ENCODE assay signal across 20 cellular contexts in the genomic region with DNA sequence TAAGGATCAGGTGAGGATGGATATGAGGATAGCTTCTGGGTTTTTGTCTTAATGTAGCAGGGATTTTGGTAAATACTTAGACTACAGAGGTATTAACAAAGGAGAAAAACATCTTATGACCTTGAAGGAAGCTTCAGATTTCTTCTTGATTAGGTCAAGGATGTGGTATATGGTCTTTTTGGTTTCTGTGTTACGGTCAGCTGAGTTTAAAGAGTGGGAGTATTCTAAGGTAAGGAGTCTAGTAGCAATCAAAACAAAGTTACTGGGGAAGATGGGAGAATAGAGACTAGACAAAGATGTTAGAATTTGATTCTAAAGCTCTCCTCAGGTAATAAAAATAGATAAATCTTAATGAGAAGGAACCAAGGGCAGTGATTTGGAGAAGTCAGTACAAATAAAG. TPM values are rescaled to one million over a fixed set of nuclear protein-coding genes. Genes with fewer than 3 reads are reported as not detected.
A peak's percentile ranks its signal among the peaks of the same experiment; 100 is the strongest.
DNase-seq lines count a peak whose midpoint lies in the region; ATAC-seq lines count a peak whose summit lies in the region.
"Had no signal": no experiment of that assay in that cellular context is flagged by ENCODE, and none has a peak within 500 bp of the region (broad histone marks: within the 10 kb centered on the region; RNA-seq: fewer than 3 reads in every experiment).

No MANE protein-coding gene starts in this region.

- no peaks in the 10 kb centered on the region for H3K27me3 Mint-ChIP-seq in stimulated activated naive CD8-positive, alpha-beta T cell treated with anti-CD3 and anti-CD28 coated beads, Interleukin-15, amount 100 ng/mL, for 72 hours
- H3K27me3 Mint-ChIP-seq in T-cell (no peaks in the 10 kb centered on the region), memory B cell (no peaks in the 10 kb centered on the region)

- H3K27ac Mint-ChIP-seq in stimulated activated naive CD8-positive, alpha-beta T cell treated with anti-CD3 and anti-CD28 coated beads, Interleukin-15, amount 100 ng/mL, for 72 hours = peak overlapping the region in 1 of 2 donors; percentile 27
- H3K27ac Mint-ChIP-seq in T-cell (peak overlapping the region; percentile 7 to 11), memory B cell (peak overlapping the region; percentile 1)
- H3K27ac Mint-ChIP-seq: activated naive CD4-positive, alpha-beta T cell treated with anti-CD3 and anti-CD28 coated beads, Interleukin-2, amount 50 U/mL, for 72 hours had no signal

- CTCF ChIA-PET in T-cell (lab: Charles Lee) = interaction anchor here in 1 of 2 donors (1.0 to 1.5 kb wide), 2 partner anchors 15 to 18 kb away, joined by 3 to 7 read pairs; no protein-coding TSS in a partner anchor

- H3K36me3 Mint-ChIP-seq in T-cell (peaks cover 16% of the 10 kb centered on the region), memory B cell (peaks cover 9% of the 10 kb centered on the region)
- H3K36me3 Mint-ChIP-seq: activated naive CD4-positive, alpha-beta T cell treated with anti-CD3 and anti-CD28 coated beads, Interleukin-2, amount 50 U/mL, for 72 hours had no signal

- POLR2A ChIA-PET in T-cell (lab: Charles Lee) = no interaction called here

- DNase-seq in stimulated activated naive CD8-positive, alpha-beta T cell treated with anti-CD3 and anti-CD28 coated beads, Interleukin-15, amount 100 ng/mL, for 72 hours = no peak
- DNase-seq in stimulated activated naive CD8-positive, alpha-beta T cell treated with anti-CD3 and anti-CD28 coated beads, Interleukin-15, Interleukin-2, amounts not matched to agents 100 U/mL and 50 U/mL, for 24 hours = no peak
- DNase-seq in T-cell = no peak
- DNase-seq in memory B cell (ENCODE audit: low spot score in 2 of 2) = no peak
- DNase-seq in DMS114 treated with DMSO at 0.1 percent for 48 hours (lab: John Stamatoyannopoulos, UW; ENCODE audit: unreplicated experiment) = no peak
- DNase-seq: cerebellar nuclear complex; dorsolateral prefrontal cortex; GM23248; mammary epithelial cell; NCI-H1105; NCI-H2081; NCI-H226; NCI-H748 treated with DMSO at 0.1 percent for 48 hours; occipital lobe; small intestine; stimulated activated CD4-positive, alpha-beta T cell treated with anti-CD3 and anti-CD28 coated beads, Interleukin-2, amount 100 ng/mL, for 24 hours had no signal

- no peaks in the 10 kb centered on the region for H3K9me3 Mint-ChIP-seq in stimulated activated naive CD8-positive, alpha-beta T cell treated with anti-CD3 and anti-CD28 coated beads, Interleukin-15, amount 100 ng/mL, for 72 hours
- H3K9me3 Mint-ChIP-seq in T-cell (no peaks in the 10 kb centered on the region), memory B cell (no peaks in the 10 kb centered on the region)
- H3K9me3 Mint-ChIP-seq: activated naive CD4-positive, alpha-beta T cell treated with anti-CD3 and anti-CD28 coated beads, Interleukin-2, amount 50 U/mL, for 72 hours had no signal

- H3K4me3 Mint-ChIP-seq in stimulated activated naive CD8-positive, alpha-beta T cell treated with anti-CD3 and anti-CD28 coated beads, Interleukin-15, amount 100 ng/mL, for 72 hours = peak overlapping the region; percentile 0 to 36
- H3K4me3 Mint-ChIP-seq in T-cell (peak overlapping the region in 1 of 3 donors; percentile 7), memory B cell (no peak overlapping the region)

- H3K4me1 Mint-ChIP-seq in stimulated activated naive CD8-positive, alpha-beta T cell treated with anti-CD3 and anti-CD28 coated beads, Interleukin-15, amount 100 ng/mL, for 72 hours = peaks cover 69% of the 10 kb centered on the region
- H3K4me1 Mint-ChIP-seq in T-cell (peaks cover 59 to 66% (median 64%) of the 10 kb centered on the region in 3 donors), memory B cell (peaks cover 35% of the 10 kb centered on the region)

- ATAC-seq in stimulated activated naive CD8-positive, alpha-beta T cell treated with anti-CD3 and anti-CD28 coated beads, Interleukin-15, amount 100 ng/mL, for 72 hours = peak; percentile 54
- no peak for ATAC-seq in stimulated activated naive CD8-positive, alpha-beta T cell treated with anti-CD3 and anti-CD28 coated beads, Interleukin-15, Interleukin-2, amounts not matched to agents 100 U/mL and 50 U/mL, for 24 hours
- ATAC-seq in T-cell (replicated peaks in 1 of 4) (peak in 2 of 4 experiments; percentile 20 to 27), memory B cell (ENCODE audit: low read depth) (peak; percentile 31), GM19324 (IDR thresholded peaks at IDR 0.05; ENCODE audit: low FRiP score, unreplicated experiment) (no peak), HG02642 (IDR thresholded peaks at IDR 0.05; ENCODE audit: poor library complexity, unreplicated experiment) (no peak)
- ATAC-seq: activated CD4-positive, CD25-positive, alpha-beta regulatory T cell treated with anti-CD3 and anti-CD28 coated beads, Interleukin-2, amount 50 U/mL, for 24 hours; activated naive CD4-positive, alpha-beta T cell treated with anti-CD3 and anti-CD28 coated beads, Interleukin-2, amount 50 U/mL, for 72 hours had no signal

RNA-seq across cellular contexts. Expression of gene HMG20A, which starts 6.2 kb away (rescaled TPM):
- 10 to 100 TPM; 34.2 to 48.3 (median 42.0) TPM for total RNA-seq in T-cell

RNA-seq across cellular contexts. Expression of gene PEAK1, which starts 7.0 kb away (rescaled TPM):
- total RNA-seq in T-cell = 10 to 100 TPM in 3 of 5 donors, 1 to 10 TPM in 2; 9.4 to 17.7 (median 10.9) TPM

Comparison
In these comparisons a context has a peak if more than half of its experiments do, and no peak if none do; other contexts are left out.
1. ATAC-seq: peak in stimulated activated naive CD8-positive, alpha-beta T cell treated with anti-CD3 and anti-CD28 coated beads, Interleukin-15, amount 100 ng/mL, for 72 hours (single experiment) and memory B cell (single experiment); none in stimulated activated naive CD8-positive, alpha-beta T cell treated with anti-CD3 and anti-CD28 coated beads, Interleukin-15, Interleukin-2, amounts not matched to agents 100 U/mL and 50 U/mL, for 24 hours (single experiment), GM19324 (single experiment) and HG02642 (single experiment).